In the genomic region with DNA sequence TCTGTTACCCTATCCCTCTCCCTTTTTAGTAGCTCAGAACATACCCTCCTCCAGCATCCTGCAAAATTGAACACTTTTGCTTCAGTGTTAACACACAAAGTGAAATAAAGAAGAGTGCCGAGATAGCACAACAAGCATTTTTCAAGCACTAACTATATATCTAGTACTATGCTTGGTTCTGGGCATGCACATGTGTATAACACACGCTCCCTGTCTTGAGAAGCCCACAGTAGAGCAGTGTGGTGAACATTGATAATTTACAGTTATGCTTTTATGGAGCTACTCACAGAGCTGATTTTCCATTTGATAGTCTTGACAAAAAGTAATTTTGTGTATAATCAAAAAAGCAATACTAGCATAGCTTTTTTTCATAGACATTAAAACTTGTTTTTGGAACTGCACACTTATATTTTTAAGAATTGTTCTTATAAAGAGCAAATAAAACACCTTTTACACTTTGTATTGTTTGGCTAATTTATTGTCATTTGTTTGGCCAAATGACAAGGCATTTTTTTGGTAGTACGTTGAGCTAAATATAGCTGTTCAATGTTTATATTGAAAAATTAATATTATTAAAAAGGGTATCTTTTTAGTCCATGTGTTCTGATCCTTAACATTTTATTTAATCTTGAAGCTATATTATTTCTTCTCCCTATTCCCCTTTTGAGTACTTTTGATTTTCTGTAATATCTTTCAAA, we compare ENCODE assay signal across 12 cellular contexts. TPM values are rescaled to one million over a fixed set of nuclear protein-coding genes. Genes with fewer than 3 reads are reported as not detected.
DNase-seq lines count a peak whose midpoint lies in the region; ATAC-seq and TF ChIP-seq lines count a peak whose summit lies in the region.
"Had no signal": no experiment of that assay in that cellular context is flagged by ENCODE, and none has a peak within 500 bp of the region (broad histone marks: within the 10 kb centered on the region; RNA-seq: fewer than 3 reads in every experiment).

No MANE protein-coding gene starts in this region.

- peaks cover 8% of the 10 kb centered on the region for H3K36me3 Mint-ChIP-seq in Calu3 (ENCODE audit: insufficient read depth, unreplicated experiment)
- peaks cover 27% of the 10 kb centered on the region for H3K36me3 Mint-ChIP-seq in activated CD8-positive, alpha-beta T cell treated with anti-CD3 and anti-CD28 coated beads for 36 hours (ENCODE audit: low read depth)

- H3K79me1 ChIP-seq in mesendoderm (ENCODE audit: low read length): peaks cover 11% of the 10 kb centered on the region

- no peak overlapping the region for H3K4ac ChIP-seq in mesendoderm (ENCODE audit: low read depth, low read length)

- TF ChIP-seq CTCF in Calu3 (IDR thresholded peaks at IDR 0.05; ENCODE audit: unreplicated experiment): no peak
- TF ChIP-seq CTCF in activated CD8-positive, alpha-beta T cell treated with anti-CD3 and anti-CD28 coated beads for 36 hours (IDR thresholded peaks at IDR 0.05): no peak

- intact Hi-C loops in Calu3 (cut with micrococcal nuclease; ENCODE audit: unreplicated experiment) (no loop called here), left colon (cut with DNase I, micrococcal nuclease) (no loop called here)
- intact Hi-C loops in activated CD8-positive, alpha-beta T cell treated with anti-CD3 and anti-CD28 coated beads for 36 hours (cut with micrococcal nuclease): no loop called here

- DNase-seq in Calu3 (no peak), mesendoderm (no peak), NCI-H1436 (lab: John Stamatoyannopoulos, UW) (no peak), left colon (no peak)
- DNase-seq in activated CD8-positive, alpha-beta T cell treated with anti-CD3 and anti-CD28 coated beads for 36 hours: no peak
- no peak for DNase-seq in stimulated activated CD4-positive, alpha-beta T cell treated with anti-CD3 and anti-CD28 coated beads, Interleukin-4, amount 100 ng/mL, for 24 hours
- DNase-seq: activated effector memory CD4-positive, alpha-beta T cell treated with Interleukin-2 at 50 U/mL for 16 hours; heart right ventricle; left lung; NCI-H345 had no signal

- no peaks in the 10 kb centered on the region for H3K36me3 ChIP-seq in mesendoderm (ENCODE audit: control insufficient read depth, insufficient read depth, low read length)

- peaks cover 16% of the 10 kb centered on the region for H3K79me2 ChIP-seq in mesendoderm (ENCODE audit: control insufficient read depth, insufficient read depth, low read length)

- no peak overlapping the region for H3K18ac ChIP-seq in mesendoderm (ENCODE audit: low read length)

- no peaks in the 10 kb centered on the region for H3K4me1 ChIP-seq in mesendoderm (ENCODE audit: control insufficient read depth, low read depth, low read length)

- 100% methylated on average over 1 of the region's 3 CpGs for WGBS in mesendoderm (ENCODE audit: extremely low coverage, insufficient coverage, low lambda C conversion rate)

- no peak overlapping the region for H3K4me3 Mint-ChIP-seq in Calu3 (ENCODE audit: low read depth, unreplicated experiment)
- peak overlapping the region; percentile 49 for H3K4me3 Mint-ChIP-seq in activated CD8-positive, alpha-beta T cell treated with anti-CD3 and anti-CD28 coated beads for 36 hours

- ATAC-seq in HG03342 (IDR thresholded peaks at IDR 0.05; ENCODE audit: unreplicated experiment) (peak; percentile 10), left colon (no peak)
- peak; percentile 12 for ATAC-seq in activated CD8-positive, alpha-beta T cell treated with anti-CD3 and anti-CD28 coated beads for 36 hours
- ATAC-seq: left lung had no signal

- peak overlapping the region; percentile 8 for H3K27ac Mint-ChIP-seq in Calu3 (ENCODE audit: unreplicated experiment)
- peak overlapping the region; percentile 89 for H3K27ac Mint-ChIP-seq in activated CD8-positive, alpha-beta T cell treated with anti-CD3 and anti-CD28 coated beads for 36 hours

- no peak overlapping the region for H3K27ac ChIP-seq in mesendoderm (ENCODE audit: low read depth, low read length)
- H3K27ac ChIP-seq: left lung, skin epidermis had no signal

- no peak overlapping the region for H2AK5ac ChIP-seq in mesendoderm (ENCODE audit: low read length)

- H2BK120ac ChIP-seq in mesendoderm (ENCODE audit: low read depth, low read length): no peak overlapping the region

- H4K8ac ChIP-seq in mesendoderm (ENCODE audit: low read depth, low read length): no peak overlapping the region

- H3K4me1 Mint-ChIP-seq in Calu3 (ENCODE audit: low read depth, unreplicated experiment): peaks cover 11% of the 10 kb centered on the region
- H3K4me1 Mint-ChIP-seq in activated CD8-positive, alpha-beta T cell treated with anti-CD3 and anti-CD28 coated beads for 36 hours (ENCODE audit: low read depth): peaks cover 66% of the 10 kb centered on the region

- no peak overlapping the region for H2BK5ac ChIP-seq in mesendoderm (ENCODE audit: low read length)

- CTCF ChIA-PET in Calu3 (lab: Charles Lee): interaction anchor here (0.5 to 1.0 kb wide), 2 partner anchors 86 to 96 kb away, joined by 3 read pairs; no protein-coding TSS in a partner anchor
- CTCF ChIA-PET in activated CD8-positive, alpha-beta T cell treated with anti-CD3 and anti-CD28 coated beads for 36 hours (lab: Charles Lee): interaction anchor here (0.6 kb wide), 1 partner anchor 41 kb away, joined by 3 read pairs; no protein-coding TSS in a partner anchor

- peak overlapping the region; percentile 81 for H3K23ac ChIP-seq in mesendoderm (ENCODE audit: low read length)

- no peaks in the 10 kb centered on the region for H3K27me3 ChIP-seq in mesendoderm (ENCODE audit: insufficient read depth, low read length, poor library complexity)
- H3K27me3 ChIP-seq: heart right ventricle, left lung had no signal

- no peak overlapping the region for H2BK15ac ChIP-seq in mesendoderm (replicated peaks; ENCODE audit: low read depth)

- H4K5ac ChIP-seq in mesendoderm (ENCODE audit: low read length): no peak overlapping the region

- no peaks in the 10 kb centered on the region for H3K9me3 Mint-ChIP-seq in Calu3 (ENCODE audit: low read depth, unreplicated experiment)
- H3K9me3 Mint-ChIP-seq in activated CD8-positive, alpha-beta T cell treated with anti-CD3 and anti-CD28 coated beads for 36 hours: peaks cover 4% of the 10 kb centered on the region

- no peak overlapping the region for H3K4me3 ChIP-seq in mesendoderm (ENCODE audit: low read length)
- H3K4me3 ChIP-seq: heart right ventricle, left lung, skin epidermis had no signal

- no peak overlapping the region for H3K9ac ChIP-seq in mesendoderm (ENCODE audit: low read length)

- BruUV-seq in Calu3 (replicated peaks; lab: Mats Ljungman, UMichigan): no TSS peak

- H3K27me3 Mint-ChIP-seq in Calu3 (ENCODE audit: unreplicated experiment): no peaks in the 10 kb centered on the region
- H3K27me3 Mint-ChIP-seq in activated CD8-positive, alpha-beta T cell treated with anti-CD3 and anti-CD28 coated beads for 36 hours: no peaks in the 10 kb centered on the region

- POLR2A ChIA-PET in activated CD8-positive, alpha-beta T cell treated with anti-CD3 and anti-CD28 coated beads for 36 hours (lab: Charles Lee): interaction anchor here (2.4 kb wide), 1 partner anchor 40 kb away, joined by 8 read pairs; a partner anchor contains a TSS

- H3K56ac ChIP-seq in mesendoderm (ENCODE audit: low read length): no peak overlapping the region

- H3K4me2 ChIP-seq in mesendoderm (ENCODE audit: low read length): no peak overlapping the region

RNA-seq across cellular contexts. Expression of a gene that starts 39.7 kb away (rescaled TPM):
- total RNA-seq in Calu3 (2022): 44.3 and 46.8 TPM in 2 replicates
- 10 to 100 TPM; 19.5 to 23.2 TPM for total RNA-seq in activated CD8-positive, alpha-beta T cell treated with anti-CD3 and anti-CD28 coated beads for 36 hours
- 17.9 TPM for polyA plus RNA-seq in mesendoderm (2013, experiment 1 of 2)
- 18.3 TPM for polyA plus RNA-seq in mesendoderm (2013, experiment 2 of 2)
- total RNA-seq in left colon: 10 to 100 TPM; 36.4 to 37.2 TPM
